1 cellular context compared by ENCODE assay signal in the genomic region with DNA sequence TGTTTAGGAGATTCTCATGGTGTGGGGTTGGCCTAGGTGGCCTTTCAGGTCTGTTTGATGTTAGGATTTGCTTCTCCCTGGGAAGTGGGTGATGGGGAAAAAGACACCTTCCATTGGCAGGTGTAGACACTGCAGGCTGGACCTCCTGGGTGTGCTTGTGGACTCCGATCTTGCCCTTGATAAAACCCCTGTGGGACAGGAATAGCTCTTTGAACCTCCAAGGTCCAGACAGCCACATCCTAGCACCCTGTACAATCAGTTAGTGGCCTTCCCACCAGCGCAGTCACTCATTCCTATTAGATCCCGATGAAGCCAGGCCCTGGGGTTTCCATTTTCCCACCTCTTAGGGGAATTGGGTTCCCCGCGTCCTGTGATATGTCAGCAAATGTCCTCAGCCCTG.
TF ChIP-seq lines count a peak whose summit lies in the region.

No MANE protein-coding gene starts in this region.

TF ChIP-seq in IMR-90, 13 proteins besides CTCF, POLR2A, EP300 and RAD21:
- TF ChIP-seq MAZ (IDR thresholded peaks at IDR 0.05; ENCODE audit: borderline replicate concordance, low read depth, low read length) (no peak), BHLHE40 (IDR thresholded peaks at IDR 0.05; ENCODE audit: low read depth, low read length) (no peak), NFE2L2 (IDR thresholded peaks at IDR 0.05; ENCODE audit: low read depth, low read length) (no peak), MXI1 (IDR thresholded peaks at IDR 0.05; ENCODE audit: borderline replicate concordance, low read depth, low read length) (no peak), SMC3 (IDR thresholded peaks at IDR 0.05; ENCODE audit: low read depth, low read length) (no peak)
